In genomic region chr9:136242908-136243525, GRCh38 we compare ENCODE assay signal across 14 cellular contexts. TPM values are rescaled to one million over a fixed set of nuclear protein-coding genes. Genes with fewer than 3 reads are reported as not detected.
A peak's percentile ranks its signal among the peaks of the same experiment; 100 is the strongest.
DNase-seq lines count a peak whose midpoint lies in the region; ATAC-seq and TF ChIP-seq lines count a peak whose summit lies in the region.
"Had no signal": no experiment of that assay in that cellular context is flagged by ENCODE, and none has a peak within 500 bp of the region (broad histone marks: within the 10 kb centered on the region; RNA-seq: fewer than 3 reads in every experiment).

No MANE protein-coding gene starts in this region.

- no peaks in the 10 kb centered on the region for H3K9me3 ChIP-seq in gastroesophageal sphincter

- no peaks in the 10 kb centered on the region for H3K36me3 ChIP-seq in gastroesophageal sphincter

- H3K4me1 ChIP-seq in gastroesophageal sphincter = peaks cover 3 to 53% (median 10%) of the 10 kb centered on the region in 3 donors

- H3K4me3 ChIP-seq in GM08714 (ENCODE audit: low read length) = peak overlapping the region; percentile 6; the same call in 1 of the 2 replicates
- H3K4me3 ChIP-seq in gastroesophageal sphincter = no peak overlapping the region

- no peak overlapping the region for H3K27ac ChIP-seq in gastroesophageal sphincter
- H3K27ac ChIP-seq: epithelial cell of prostate had no signal

- 55 to 69% methylated on average over 4 to 6 of the region's 6 CpGs for WGBS in gastroesophageal sphincter (ENCODE audit: low coverage in 1 of 2), 2 donors

- no peak for TF ChIP-seq CTCF in gastroesophageal sphincter (IDR thresholded peaks at IDR 0.05)

- DNase-seq in ACHN = peak; percentile 13
- peak; percentile 64 for DNase-seq in RKO (ENCODE audit: low spot score)
- peak; percentile 66 to 70 for DNase-seq in erythroblast (lab: John Stamatoyannopoulos, UW)
- no peak for DNase-seq in amniotic stem cell (lab: John Stamatoyannopoulos, UW)
- no peak for DNase-seq in NCI-H774 (lab: John Stamatoyannopoulos, UW)
- DNase-seq: DMS153, NCI-H524, T-helper 9 cell had no signal

- TF ChIP-seq POLR2A in erythroblast (IDR thresholded peaks at IDR 0.05; ENCODE audit: low read length) = no peak
- TF ChIP-seq POLR2A in gastroesophageal sphincter (IDR thresholded peaks at IDR 0.05) = no peak

- H3K27me3 ChIP-seq in gastroesophageal sphincter = no peaks in the 10 kb centered on the region

- no peak for TF ChIP-seq EP300 in gastroesophageal sphincter (IDR thresholded peaks at IDR 0.05)

- no peak for ATAC-seq in gastroesophageal sphincter
- ATAC-seq in SK-N-SH treated with all-trans-retinoic acid at 6 μM for 48 hours = no peak

- in situ Hi-C loops in ACHN (cut with HindIII; ENCODE audit: low pct_ligation_motif_present, low pct_unique_long_range_greater_than_20kb, low sequenced_read_pairs) = no loop called here

TF ChIP-seq in SK-N-SH treated with all-trans-retinoic acid at 6 μM for 48 hours, 23 proteins besides CTCF, POLR2A, EP300 and RAD21:
- TF ChIP-seq ZNF70 (CRISPR knock-in tag; IDR thresholded peaks at IDR 0.05) (no peak), OSR1 (CRISPR knock-in tag; IDR thresholded peaks at IDR 0.05) (no peak), TCF4 (CRISPR knock-in tag; IDR thresholded peaks at IDR 0.05; ENCODE audit: borderline replicate concordance) (no peak), RARB (CRISPR knock-in tag; IDR thresholded peaks at IDR 0.05) (no peak), ISL1 (CRISPR knock-in tag; IDR thresholded peaks at IDR 0.05) (no peak), CSRNP3 (CRISPR knock-in tag; IDR thresholded peaks at IDR 0.05) (no peak), ARNTL (CRISPR knock-in tag; IDR thresholded peaks at IDR 0.05; ENCODE audit: borderline replicate concordance, low read depth) (no peak), BACH2 (CRISPR knock-in tag; IDR thresholded peaks at IDR 0.05; ENCODE audit: borderline replicate concordance) (no peak), ZFP3 (CRISPR knock-in tag; IDR thresholded peaks at IDR 0.05) (no peak), POU6F1 (CRISPR knock-in tag; IDR thresholded peaks at IDR 0.05; ENCODE audit: borderline replicate concordance, low read depth) (no peak), PPARA (CRISPR knock-in tag; IDR thresholded peaks at IDR 0.05; ENCODE audit: borderline replicate concordance) (no peak), ZC3H10 (CRISPR knock-in tag; IDR thresholded peaks at IDR 0.05) (no peak), CSDC2 (CRISPR knock-in tag; IDR thresholded peaks at IDR 0.05) (no peak), ZNF565 (CRISPR knock-in tag; conservative IDR thresholded peaks at IDR 0.05; ENCODE audit: low read depth) (no peak), SNAI2 (CRISPR knock-in tag; IDR thresholded peaks at IDR 0.05) (no peak), TSHZ2 (CRISPR knock-in tag; IDR thresholded peaks at IDR 0.05) (no peak)
- TF ChIP-seq, protein P1, sequence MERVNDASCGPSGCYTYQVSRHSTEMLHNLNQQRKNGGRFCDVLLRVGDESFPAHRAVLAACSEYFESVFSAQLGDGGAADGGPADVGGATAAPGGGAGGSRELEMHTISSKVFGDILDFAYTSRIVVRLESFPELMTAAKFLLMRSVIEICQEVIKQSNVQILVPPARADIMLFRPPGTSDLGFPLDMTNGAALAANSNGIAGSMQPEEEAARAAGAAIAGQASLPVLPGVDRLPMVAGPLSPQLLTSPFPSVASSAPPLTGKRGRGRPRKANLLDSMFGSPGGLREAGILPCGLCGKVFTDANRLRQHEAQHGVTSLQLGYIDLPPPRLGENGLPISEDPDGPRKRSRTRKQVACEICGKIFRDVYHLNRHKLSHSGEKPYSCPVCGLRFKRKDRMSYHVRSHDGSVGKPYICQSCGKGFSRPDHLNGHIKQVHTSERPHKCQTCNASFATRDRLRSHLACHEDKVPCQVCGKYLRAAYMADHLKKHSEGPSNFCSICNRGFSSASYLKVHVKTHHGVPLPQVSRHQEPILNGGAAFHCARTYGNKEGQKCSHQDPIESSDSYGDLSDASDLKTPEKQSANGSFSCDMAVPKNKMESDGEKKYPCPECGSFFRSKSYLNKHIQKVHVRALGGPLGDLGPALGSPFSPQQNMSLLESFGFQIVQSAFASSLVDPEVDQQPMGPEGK (CRISPR knock-in tag; IDR thresholded peaks at IDR 0.05; ENCODE audit: borderline replicate concordance) = no peak
- TF ChIP-seq, protein P2, sequence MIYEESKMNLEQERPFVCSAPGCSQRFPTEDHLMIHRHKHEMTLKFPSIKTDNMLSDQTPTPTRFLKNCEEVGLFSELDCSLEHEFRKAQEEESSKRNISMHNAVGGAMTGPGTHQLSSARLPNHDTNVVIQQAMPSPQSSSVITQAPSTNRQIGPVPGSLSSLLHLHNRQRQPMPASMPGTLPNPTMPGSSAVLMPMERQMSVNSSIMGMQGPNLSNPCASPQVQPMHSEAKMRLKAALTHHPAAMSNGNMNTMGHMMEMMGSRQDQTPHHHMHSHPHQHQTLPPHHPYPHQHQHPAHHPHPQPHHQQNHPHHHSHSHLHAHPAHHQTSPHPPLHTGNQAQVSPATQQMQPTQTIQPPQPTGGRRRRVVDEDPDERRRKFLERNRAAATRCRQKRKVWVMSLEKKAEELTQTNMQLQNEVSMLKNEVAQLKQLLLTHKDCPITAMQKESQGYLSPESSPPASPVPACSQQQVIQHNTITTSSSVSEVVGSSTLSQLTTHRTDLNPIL (CRISPR knock-in tag; IDR thresholded peaks at IDR 0.05; ENCODE audit: low read depth) = no peak

RNA-seq across cellular contexts. Expression of gene QSOX2, which starts 2.6 kb away (rescaled TPM):
- 1 to 10 TPM; 3.4 to 7.2 (median 5.2) TPM for total RNA-seq in gastroesophageal sphincter

RNA-seq across cellular contexts. Expression of gene LHX3, which starts 38.1 kb away (rescaled TPM):
- total RNA-seq in gastroesophageal sphincter = not detected
- total RNA-seq: kidney epithelial cell, progenitor cell of endocrine pancreas had no signal

Comparison
In these comparisons a context has a peak if more than half of its experiments do, and no peak if none do; other contexts are left out.
1. DNase-seq: peak in ACHN (single experiment), RKO (single experiment) and erythroblast (2 of 2); none in amniotic stem cell (single experiment) and NCI-H774 (single experiment).